ENCODE assay signal across 1 cellular context in the genomic region with DNA sequence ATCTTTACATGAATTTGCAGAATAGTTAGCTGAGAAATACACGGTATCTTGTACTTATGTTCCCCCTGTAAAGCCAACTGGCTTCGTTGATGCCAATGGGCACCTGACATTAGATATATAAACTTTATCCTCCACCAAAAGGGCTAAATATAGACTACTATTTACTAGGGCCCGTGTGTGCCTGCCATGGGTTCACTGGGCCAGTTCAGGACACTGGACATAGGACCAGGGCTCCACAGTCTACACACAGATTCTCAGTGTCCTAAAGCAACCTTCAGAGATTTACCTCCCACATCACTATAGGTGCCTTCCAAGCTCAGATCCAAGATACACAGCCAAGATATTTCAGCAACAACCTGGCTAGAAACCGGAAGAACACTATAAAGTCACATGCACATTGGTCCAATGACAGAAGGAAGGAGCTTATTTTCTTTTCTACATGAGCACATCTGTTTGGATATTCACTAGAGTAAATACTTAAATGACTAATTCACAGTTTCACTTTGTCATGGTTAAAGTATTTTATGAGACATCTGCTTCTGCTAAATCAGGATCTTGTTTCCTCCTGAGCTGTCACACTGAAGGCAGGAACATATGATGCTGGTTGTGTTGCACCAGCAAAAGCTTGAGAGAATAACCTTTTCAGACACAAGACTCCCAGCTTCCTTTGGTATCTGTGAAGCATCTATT.
TF ChIP-seq lines count a peak whose summit lies in the region.

No MANE protein-coding gene starts in this region.

TF ChIP-seq in GM12878, 131 proteins besides CTCF, POLR2A, EP300 and RAD21 (continued from another document and continues in another):
- TF ChIP-seq, protein P1, sequence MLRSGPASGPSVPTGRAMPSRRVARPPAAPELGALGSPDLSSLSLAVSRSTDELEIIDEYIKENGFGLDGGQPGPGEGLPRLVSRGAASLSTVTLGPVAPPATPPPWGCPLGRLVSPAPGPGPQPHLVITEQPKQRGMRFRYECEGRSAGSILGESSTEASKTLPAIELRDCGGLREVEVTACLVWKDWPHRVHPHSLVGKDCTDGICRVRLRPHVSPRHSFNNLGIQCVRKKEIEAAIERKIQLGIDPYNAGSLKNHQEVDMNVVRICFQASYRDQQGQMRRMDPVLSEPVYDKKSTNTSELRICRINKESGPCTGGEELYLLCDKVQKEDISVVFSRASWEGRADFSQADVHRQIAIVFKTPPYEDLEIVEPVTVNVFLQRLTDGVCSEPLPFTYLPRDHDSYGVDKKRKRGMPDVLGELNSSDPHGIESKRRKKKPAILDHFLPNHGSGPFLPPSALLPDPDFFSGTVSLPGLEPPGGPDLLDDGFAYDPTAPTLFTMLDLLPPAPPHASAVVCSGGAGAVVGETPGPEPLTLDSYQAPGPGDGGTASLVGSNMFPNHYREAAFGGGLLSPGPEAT (IDR thresholded peaks at IDR 0.05; ENCODE audit: low read depth): peak; percentile 49; the same call in 1 of the 2 replicates
- TF ChIP-seq, protein P2, sequence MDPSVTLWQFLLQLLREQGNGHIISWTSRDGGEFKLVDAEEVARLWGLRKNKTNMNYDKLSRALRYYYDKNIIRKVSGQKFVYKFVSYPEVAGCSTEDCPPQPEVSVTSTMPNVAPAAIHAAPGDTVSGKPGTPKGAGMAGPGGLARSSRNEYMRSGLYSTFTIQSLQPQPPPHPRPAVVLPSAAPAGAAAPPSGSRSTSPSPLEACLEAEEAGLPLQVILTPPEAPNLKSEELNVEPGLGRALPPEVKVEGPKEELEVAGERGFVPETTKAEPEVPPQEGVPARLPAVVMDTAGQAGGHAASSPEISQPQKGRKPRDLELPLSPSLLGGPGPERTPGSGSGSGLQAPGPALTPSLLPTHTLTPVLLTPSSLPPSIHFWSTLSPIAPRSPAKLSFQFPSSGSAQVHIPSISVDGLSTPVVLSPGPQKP (IDR thresholded peaks at IDR 0.05; ENCODE audit: low read depth, low read length): no peak
- no peak for TF ChIP-seq FOXK2 (IDR thresholded peaks at IDR 0.05)
- peak; percentile 47 to 65; a peak in 2 of 4 replicates for TF ChIP-seq BHLHE40 (IDR thresholded peaks at IDR 0.05; ENCODE audit: borderline replicate concordance in 1 of 2, low read depth in 2 of 2, low read length in 1 of 2)
- TF ChIP-seq YY1 (IDR thresholded peaks at IDR 0.05; ENCODE audit: low read depth, low read length): no peak
- TF ChIP-seq YBX1 (IDR thresholded peaks at IDR 0.05): no peak
- no peak for TF ChIP-seq KDM1A (IDR thresholded peaks at IDR 0.05; ENCODE audit: borderline replicate concordance)
- no peak for TF ChIP-seq NR2F1 (conservative IDR thresholded peaks at IDR 0.05)
- TF ChIP-seq BCL11A (IDR thresholded peaks at IDR 0.05; ENCODE audit: low read depth, low read length): no peak
- TF ChIP-seq PAX5 (IDR thresholded peaks at IDR 0.05; ENCODE audit: borderline replicate concordance, low read depth, low read length): no peak
- TF ChIP-seq LARP7 (IDR thresholded peaks at IDR 0.05): no peak
- peak; percentile 79 for TF ChIP-seq CREB1 (IDR thresholded peaks at IDR 0.05; ENCODE audit: low read depth)
- TF ChIP-seq, protein P3, sequence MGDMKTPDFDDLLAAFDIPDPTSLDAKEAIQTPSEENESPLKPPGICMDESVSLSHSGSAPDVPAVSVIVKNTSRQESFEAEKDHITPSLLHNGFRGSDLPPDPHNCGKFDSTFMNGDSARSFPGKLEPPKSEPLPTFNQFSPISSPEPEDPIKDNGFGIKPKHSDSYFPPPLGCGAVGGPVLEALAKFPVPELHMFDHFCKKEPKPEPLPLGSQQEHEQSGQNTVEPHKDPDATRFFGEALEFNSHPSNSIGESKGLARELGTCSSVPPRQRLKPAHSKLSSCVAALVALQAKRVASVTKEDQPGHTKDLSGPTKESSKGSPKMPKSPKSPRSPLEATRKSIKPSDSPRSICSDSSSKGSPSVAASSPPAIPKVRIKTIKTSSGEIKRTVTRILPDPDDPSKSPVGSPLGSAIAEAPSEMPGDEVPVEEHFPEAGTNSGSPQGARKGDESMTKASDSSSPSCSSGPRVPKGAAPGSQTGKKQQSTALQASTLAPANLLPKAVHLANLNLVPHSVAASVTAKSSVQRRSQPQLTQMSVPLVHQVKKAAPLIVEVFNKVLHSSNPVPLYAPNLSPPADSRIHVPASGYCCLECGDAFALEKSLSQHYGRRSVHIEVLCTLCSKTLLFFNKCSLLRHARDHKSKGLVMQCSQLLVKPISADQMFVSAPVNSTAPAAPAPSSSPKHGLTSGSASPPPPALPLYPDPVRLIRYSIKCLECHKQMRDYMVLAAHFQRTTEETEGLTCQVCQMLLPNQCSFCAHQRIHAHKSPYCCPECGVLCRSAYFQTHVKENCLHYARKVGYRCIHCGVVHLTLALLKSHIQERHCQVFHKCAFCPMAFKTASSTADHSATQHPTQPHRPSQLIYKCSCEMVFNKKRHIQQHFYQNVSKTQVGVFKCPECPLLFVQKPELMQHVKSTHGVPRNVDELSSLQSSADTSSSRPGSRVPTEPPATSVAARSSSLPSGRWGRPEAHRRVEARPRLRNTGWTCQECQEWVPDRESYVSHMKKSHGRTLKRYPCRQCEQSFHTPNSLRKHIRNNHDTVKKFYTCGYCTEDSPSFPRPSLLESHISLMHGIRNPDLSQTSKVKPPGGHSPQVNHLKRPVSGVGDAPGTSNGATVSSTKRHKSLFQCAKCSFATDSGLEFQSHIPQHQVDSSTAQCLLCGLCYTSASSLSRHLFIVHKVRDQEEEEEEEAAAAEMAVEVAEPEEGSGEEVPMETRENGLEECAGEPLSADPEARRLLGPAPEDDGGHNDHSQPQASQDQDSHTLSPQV (IDR thresholded peaks at IDR 0.05): no peak
- TF ChIP-seq, protein P4, sequence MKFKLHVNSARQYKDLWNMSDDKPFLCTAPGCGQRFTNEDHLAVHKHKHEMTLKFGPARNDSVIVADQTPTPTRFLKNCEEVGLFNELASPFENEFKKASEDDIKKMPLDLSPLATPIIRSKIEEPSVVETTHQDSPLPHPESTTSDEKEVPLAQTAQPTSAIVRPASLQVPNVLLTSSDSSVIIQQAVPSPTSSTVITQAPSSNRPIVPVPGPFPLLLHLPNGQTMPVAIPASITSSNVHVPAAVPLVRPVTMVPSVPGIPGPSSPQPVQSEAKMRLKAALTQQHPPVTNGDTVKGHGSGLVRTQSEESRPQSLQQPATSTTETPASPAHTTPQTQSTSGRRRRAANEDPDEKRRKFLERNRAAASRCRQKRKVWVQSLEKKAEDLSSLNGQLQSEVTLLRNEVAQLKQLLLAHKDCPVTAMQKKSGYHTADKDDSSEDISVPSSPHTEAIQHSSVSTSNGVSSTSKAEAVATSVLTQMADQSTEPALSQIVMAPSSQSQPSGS (IDR thresholded peaks at IDR 0.05; ENCODE audit: low read length): peak; percentile 60; the same call in 1 of the 2 replicates
- TF ChIP-seq, protein P5, sequence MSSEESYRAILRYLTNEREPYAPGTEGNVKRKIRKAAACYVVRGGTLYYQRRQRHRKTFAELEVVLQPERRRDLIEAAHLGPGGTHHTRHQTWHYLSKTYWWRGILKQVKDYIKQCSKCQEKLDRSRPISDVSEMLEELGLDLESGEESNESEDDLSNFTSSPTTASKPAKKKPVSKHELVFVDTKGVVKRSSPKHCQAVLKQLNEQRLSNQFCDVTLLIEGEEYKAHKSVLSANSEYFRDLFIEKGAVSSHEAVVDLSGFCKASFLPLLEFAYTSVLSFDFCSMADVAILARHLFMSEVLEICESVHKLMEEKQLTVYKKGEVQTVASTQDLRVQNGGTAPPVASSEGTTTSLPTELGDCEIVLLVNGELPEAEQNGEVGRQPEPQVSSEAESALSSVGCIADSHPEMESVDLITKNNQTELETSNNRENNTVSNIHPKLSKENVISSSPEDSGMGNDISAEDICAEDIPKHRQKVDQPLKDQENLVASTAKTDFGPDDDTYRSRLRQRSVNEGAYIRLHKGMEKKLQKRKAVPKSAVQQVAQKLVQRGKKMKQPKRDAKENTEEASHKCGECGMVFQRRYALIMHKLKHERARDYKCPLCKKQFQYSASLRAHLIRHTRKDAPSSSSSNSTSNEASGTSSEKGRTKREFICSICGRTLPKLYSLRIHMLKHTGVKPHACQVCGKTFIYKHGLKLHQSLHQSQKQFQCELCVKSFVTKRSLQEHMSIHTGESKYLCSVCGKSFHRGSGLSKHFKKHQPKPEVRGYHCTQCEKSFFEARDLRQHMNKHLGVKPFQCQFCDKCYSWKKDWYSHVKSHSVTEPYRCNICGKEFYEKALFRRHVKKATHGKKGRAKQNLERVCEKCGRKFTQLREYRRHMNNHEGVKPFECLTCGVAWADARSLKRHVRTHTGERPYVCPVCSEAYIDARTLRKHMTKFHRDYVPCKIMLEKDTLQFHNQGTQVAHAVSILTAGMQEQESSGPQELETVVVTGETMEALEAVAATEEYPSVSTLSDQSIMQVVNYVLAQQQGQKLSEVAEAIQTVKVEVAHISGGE (CRISPR knock-in tag; IDR thresholded peaks at IDR 0.05): no peak
- TF ChIP-seq, protein P6, sequence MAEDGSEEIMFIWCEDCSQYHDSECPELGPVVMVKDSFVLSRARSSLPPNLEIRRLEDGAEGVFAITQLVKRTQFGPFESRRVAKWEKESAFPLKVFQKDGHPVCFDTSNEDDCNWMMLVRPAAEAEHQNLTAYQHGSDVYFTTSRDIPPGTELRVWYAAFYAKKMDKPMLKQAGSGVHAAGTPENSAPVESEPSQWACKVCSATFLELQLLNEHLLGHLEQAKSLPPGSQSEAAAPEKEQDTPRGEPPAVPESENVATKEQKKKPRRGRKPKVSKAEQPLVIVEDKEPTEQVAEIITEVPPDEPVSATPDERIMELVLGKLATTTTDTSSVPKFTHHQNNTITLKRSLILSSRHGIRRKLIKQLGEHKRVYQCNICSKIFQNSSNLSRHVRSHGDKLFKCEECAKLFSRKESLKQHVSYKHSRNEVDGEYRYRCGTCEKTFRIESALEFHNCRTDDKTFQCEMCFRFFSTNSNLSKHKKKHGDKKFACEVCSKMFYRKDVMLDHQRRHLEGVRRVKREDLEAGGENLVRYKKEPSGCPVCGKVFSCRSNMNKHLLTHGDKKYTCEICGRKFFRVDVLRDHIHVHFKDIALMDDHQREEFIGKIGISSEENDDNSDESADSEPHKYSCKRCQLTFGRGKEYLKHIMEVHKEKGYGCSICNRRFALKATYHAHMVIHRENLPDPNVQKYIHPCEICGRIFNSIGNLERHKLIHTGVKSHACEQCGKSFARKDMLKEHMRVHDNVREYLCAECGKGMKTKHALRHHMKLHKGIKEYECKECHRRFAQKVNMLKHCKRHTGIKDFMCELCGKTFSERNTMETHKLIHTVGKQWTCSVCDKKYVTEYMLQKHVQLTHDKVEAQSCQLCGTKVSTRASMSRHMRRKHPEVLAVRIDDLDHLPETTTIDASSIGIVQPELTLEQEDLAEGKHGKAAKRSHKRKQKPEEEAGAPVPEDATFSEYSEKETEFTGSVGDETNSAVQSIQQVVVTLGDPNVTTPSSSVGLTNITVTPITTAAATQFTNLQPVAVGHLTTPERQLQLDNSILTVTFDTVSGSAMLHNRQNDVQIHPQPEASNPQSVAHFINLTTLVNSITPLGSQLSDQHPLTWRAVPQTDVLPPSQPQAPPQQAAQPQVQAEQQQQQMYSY (CRISPR knock-in tag; IDR thresholded peaks at IDR 0.05): no peak
- TF ChIP-seq ZNF384 (IDR thresholded peaks at IDR 0.05; ENCODE audit: borderline replicate concordance, low read depth, low read length): no peak
- TF ChIP-seq ATF7 (IDR thresholded peaks at IDR 0.05; ENCODE audit: low read depth): peak; percentile 82
- TF ChIP-seq CBX5 (IDR thresholded peaks at IDR 0.05; ENCODE audit: low read depth): no peak
- TF ChIP-seq MEF2B (IDR thresholded peaks at IDR 0.05; ENCODE audit: partially characterized antibody, poor library complexity, severe bottlenecking): peak; percentile 28
- TF ChIP-seq WRNIP1 (IDR thresholded peaks at IDR 0.05; ENCODE audit: borderline replicate concordance, low read depth, low read length): no peak
- TF ChIP-seq, protein P7, sequence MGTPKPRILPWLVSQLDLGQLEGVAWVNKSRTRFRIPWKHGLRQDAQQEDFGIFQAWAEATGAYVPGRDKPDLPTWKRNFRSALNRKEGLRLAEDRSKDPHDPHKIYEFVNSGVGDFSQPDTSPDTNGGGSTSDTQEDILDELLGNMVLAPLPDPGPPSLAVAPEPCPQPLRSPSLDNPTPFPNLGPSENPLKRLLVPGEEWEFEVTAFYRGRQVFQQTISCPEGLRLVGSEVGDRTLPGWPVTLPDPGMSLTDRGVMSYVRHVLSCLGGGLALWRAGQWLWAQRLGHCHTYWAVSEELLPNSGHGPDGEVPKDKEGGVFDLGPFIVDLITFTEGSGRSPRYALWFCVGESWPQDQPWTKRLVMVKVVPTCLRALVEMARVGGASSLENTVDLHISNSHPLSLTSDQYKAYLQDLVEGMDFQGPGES (IDR thresholded peaks at IDR 0.05): no peak
- TF ChIP-seq BACH1 (IDR thresholded peaks at IDR 0.05; ENCODE audit: borderline replicate concordance): no peak
- TF ChIP-seq NFIC (IDR thresholded peaks at IDR 0.05; ENCODE audit: low read depth, low read length): peak; percentile 77
- TF ChIP-seq TBL1XR1 (IDR thresholded peaks at IDR 0.05; ENCODE audit: low read depth, low read length): no peak
- no peak for TF ChIP-seq ZNF207 (IDR thresholded peaks at IDR 0.05; ENCODE audit: borderline replicate concordance)
- no peak for TF ChIP-seq FOS (IDR thresholded peaks at IDR 0.05; ENCODE audit: borderline replicate concordance, extremely low read depth, insufficient read length)
- TF ChIP-seq IKZF1 (conservative IDR thresholded peaks at IDR 0.05): peak; percentile 68
- no peak for TF ChIP-seq BMI1 (IDR thresholded peaks at IDR 0.05; ENCODE audit: borderline replicate concordance)
- TF ChIP-seq, protein P8, sequence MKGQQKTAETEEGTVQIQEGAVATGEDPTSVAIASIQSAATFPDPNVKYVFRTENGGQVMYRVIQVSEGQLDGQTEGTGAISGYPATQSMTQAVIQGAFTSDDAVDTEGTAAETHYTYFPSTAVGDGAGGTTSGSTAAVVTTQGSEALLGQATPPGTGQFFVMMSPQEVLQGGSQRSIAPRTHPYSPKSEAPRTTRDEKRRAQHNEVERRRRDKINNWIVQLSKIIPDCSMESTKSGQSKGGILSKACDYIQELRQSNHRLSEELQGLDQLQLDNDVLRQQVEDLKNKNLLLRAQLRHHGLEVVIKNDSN (IDR thresholded peaks at IDR 0.05; ENCODE audit: borderline replicate concordance, extremely low read length, insufficient read depth, low read depth, low read length): no peak
- TF ChIP-seq NRF1 (conservative IDR thresholded peaks at IDR 0.05; ENCODE audit: low read depth, low read length): no peak
- TF ChIP-seq STAT1 (conservative IDR thresholded peaks at IDR 0.05): no peak
- no peak for TF ChIP-seq HDAC2 (IDR thresholded peaks at IDR 0.05)
- TF ChIP-seq ZBED1 (IDR thresholded peaks at IDR 0.05; ENCODE audit: borderline replicate concordance): no peak
- TF ChIP-seq POU2F2 (IDR thresholded peaks at IDR 0.05; ENCODE audit: borderline replicate concordance, low read depth, low read length): no peak
- TF ChIP-seq, protein P9, sequence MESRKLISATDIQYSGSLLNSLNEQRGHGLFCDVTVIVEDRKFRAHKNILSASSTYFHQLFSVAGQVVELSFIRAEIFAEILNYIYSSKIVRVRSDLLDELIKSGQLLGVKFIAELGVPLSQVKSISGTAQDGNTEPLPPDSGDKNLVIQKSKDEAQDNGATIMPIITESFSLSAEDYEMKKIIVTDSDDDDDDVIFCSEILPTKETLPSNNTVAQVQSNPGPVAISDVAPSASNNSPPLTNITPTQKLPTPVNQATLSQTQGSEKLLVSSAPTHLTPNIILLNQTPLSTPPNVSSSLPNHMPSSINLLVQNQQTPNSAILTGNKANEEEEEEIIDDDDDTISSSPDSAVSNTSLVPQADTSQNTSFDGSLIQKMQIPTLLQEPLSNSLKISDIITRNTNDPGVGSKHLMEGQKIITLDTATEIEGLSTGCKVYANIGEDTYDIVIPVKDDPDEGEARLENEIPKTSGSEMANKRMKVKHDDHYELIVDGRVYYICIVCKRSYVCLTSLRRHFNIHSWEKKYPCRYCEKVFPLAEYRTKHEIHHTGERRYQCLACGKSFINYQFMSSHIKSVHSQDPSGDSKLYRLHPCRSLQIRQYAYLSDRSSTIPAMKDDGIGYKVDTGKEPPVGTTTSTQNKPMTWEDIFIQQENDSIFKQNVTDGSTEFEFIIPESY (IDR thresholded peaks at IDR 0.05): no peak
- TF ChIP-seq RFX5 (IDR thresholded peaks at IDR 0.05; ENCODE audit: low read depth, low read length): no peak
- no peak for TF ChIP-seq ZZZ3 (IDR thresholded peaks at IDR 0.05; ENCODE audit: control insufficient read depth, insufficient read length, low read depth)
- TF ChIP-seq ZNF217 (IDR thresholded peaks at IDR 0.05): no peak
